In the genomic region with DNA sequence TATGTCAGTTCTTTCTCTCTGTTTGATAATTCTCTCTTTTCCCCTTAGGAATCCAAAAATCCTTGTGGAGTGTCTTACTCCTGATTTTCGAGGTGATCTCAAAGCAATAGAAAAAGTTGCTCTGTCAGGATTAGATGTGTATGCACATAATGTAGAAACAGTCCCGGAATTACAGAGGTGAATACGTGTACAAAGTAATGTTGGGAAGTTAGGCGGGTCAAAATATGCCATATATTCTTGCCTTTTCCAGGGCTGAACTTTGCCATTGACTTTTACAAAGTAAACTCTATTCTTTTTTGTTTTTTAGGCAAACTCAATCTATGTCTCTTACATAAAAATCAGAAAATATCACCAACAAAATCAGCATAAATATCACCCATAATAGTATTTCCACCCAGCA, we compare ENCODE assay signal across 17 cellular contexts. TPM values are rescaled to one million over a fixed set of nuclear protein-coding genes. Genes with fewer than 3 reads are reported as not detected.
DNase-seq lines count a peak whose midpoint lies in the region; ATAC-seq, FAIRE-seq and TF ChIP-seq lines count a peak whose summit lies in the region.
"Had no signal": no experiment of that assay in that cellular context is flagged by ENCODE, and none has a peak within 500 bp of the region (broad histone marks: within the 10 kb centered on the region; RNA-seq: fewer than 3 reads in every experiment).

No MANE protein-coding gene starts in this region.

- H3K27ac ChIP-seq in A549: peak overlapping the region; percentile 89 to 93
- H3K27ac ChIP-seq: GM23248 had no signal

- no peak for FAIRE-seq in A549 (lab: Jason Lieb, UNC)
- FAIRE-seq: GM12892, H54 had no signal

- H3K9me3 ChIP-seq in A549 (no peaks in the 10 kb centered on the region), adipocyte (ENCODE audit: control insufficient read depth, low read length) (no peaks in the 10 kb centered on the region)

- peak overlapping the region; percentile 36 for H3K27ac Mint-ChIP-seq in mesothelial cell of epicardium
- H3K27ac Mint-ChIP-seq: B cell had no signal

- H3K9ac ChIP-seq in adipocyte (ENCODE audit: low read length): peak overlapping the region; percentile 63
- H3K9ac ChIP-seq: GM23248 had no signal

- POLR2A ChIA-PET in A549 (lab: Yijun Ruan, JAX): interaction anchor here (1.0 to 2.7 kb wide), 3 partner anchors 8 to 60 kb away, joined by 6 to 17 read pairs (median 7); partner anchors contain the start of genes LIAS, RPL9 and UGDH

- TF ChIP-seq RAD21 in A549 (conservative IDR thresholded peaks at IDR 0.05 in 1 of 2, IDR thresholded peaks at IDR 0.05 in 1 of 2): no peak

- H3K27me3 Mint-ChIP-seq in mesothelial cell of epicardium (ENCODE audit: low read depth): no peaks in the 10 kb centered on the region
- H3K27me3 Mint-ChIP-seq: B cell; CD4-positive, alpha-beta memory T cell had no signal

- CTCF ChIA-PET in A549 (lab: Yijun Ruan, JAX): interaction anchor here (2.3 kb wide), 1 partner anchor 57 kb away, joined by 13 read pairs; no protein-coding TSS in a partner anchor

- DNase-seq in A549 (ENCODE audit: low read depth in 1 of 2, low spot score in 1 of 2) (peak in 1 of 2 experiments; percentile 42), adipocyte (ENCODE audit: low read depth) (no peak), left lobe of liver (ENCODE audit: low spot score) (no peak), mesothelial cell of epicardium (ENCODE audit: low spot score in 2 of 2, unreplicated experiment in 2 of 2) (no peak), Ammon's horn (ENCODE audit: low spot score) (no peak), NCI-H2171 treated with DMSO at 0.1 percent for 48 hours (lab: John Stamatoyannopoulos, UW) (no peak)
- DNase-seq: 8988T; C1 segment of cervical spinal cord; CD4-positive, alpha-beta memory T cell; DMS79 had no signal

- H3K4me3 ChIP-seq in A549: no peak overlapping the region
- no peak overlapping the region for H3K4me3 ChIP-seq in adipocyte (ENCODE audit: low read length)
- H3K4me3 ChIP-seq: GM23248 had no signal

- TF ChIP-seq EP300 in A549 (IDR thresholded peaks at IDR 0.05): no peak

- WGBS in A549 (ENCODE audit: missing lambda C conversion rate): 4% methylated on average over 4 of the region's 4 CpGs

- H3K36me3 ChIP-seq in adipocyte (ENCODE audit: control insufficient read depth, insufficient read depth, low read length, severe bottlenecking): peaks cover 22% of the 10 kb centered on the region

- TF ChIP-seq CTCF in A549 (IDR thresholded peaks at IDR 0.05) (no peak), mesothelial cell of epicardium (IDR thresholded peaks at IDR 0.05; ENCODE audit: unreplicated experiment) (no peak)

- no peak overlapping the region for H3K4me3 Mint-ChIP-seq in mesothelial cell of epicardium
- H3K4me3 Mint-ChIP-seq: B cell; CD4-positive, alpha-beta memory T cell had no signal

- ATAC-seq in A549 (no peak), left lobe of liver (peak; percentile 9), esophagus mucosa (no peak), GM19395 (IDR thresholded peaks at IDR 0.05; ENCODE audit: unreplicated experiment) (no peak)
- ATAC-seq: HCT116 had no signal

- H3K9me3 Mint-ChIP-seq in mesothelial cell of epicardium: no peaks in the 10 kb centered on the region
- H3K9me3 Mint-ChIP-seq: CD4-positive, alpha-beta memory T cell had no signal

- peak overlapping the region; percentile 83 for H3K4me2 ChIP-seq in A549

- H3K4me1 ChIP-seq in A549: peaks cover 58% of the 10 kb centered on the region
- peaks cover 33% of the 10 kb centered on the region for H3K4me1 ChIP-seq in adipocyte (ENCODE audit: control insufficient read depth, insufficient read depth, low read length)

- H3K4me1 Mint-ChIP-seq in mesothelial cell of epicardium: peaks cover 20% of the 10 kb centered on the region

- TF ChIP-seq POLR2A in A549 (IDR thresholded peaks at IDR 0.05; ENCODE audit: low read length): no peak

- H3K36me3 Mint-ChIP-seq in mesothelial cell of epicardium: peaks cover 13% of the 10 kb centered on the region

- H3K27me3 ChIP-seq in adipocyte (replicated peaks; ENCODE audit: control insufficient read depth, insufficient read depth, low read length): no peaks in the 10 kb centered on the region

TF ChIP-seq in A549, 52 proteins besides CTCF, POLR2A, EP300 and RAD21:
- TF ChIP-seq NR3C1 (IDR thresholded peaks at IDR 0.05) (no peak), MAFK (IDR thresholded peaks at IDR 0.05; ENCODE audit: partially characterized antibody) (peak; percentile 41), HOXB5 (CRISPR knock-in tag; IDR thresholded peaks at IDR 0.05) (no peak), GATA3 (IDR thresholded peaks at IDR 0.05; ENCODE audit: borderline replicate concordance) (no peak), KDM5A (IDR thresholded peaks at IDR 0.05) (no peak), CBX2 (IDR thresholded peaks at IDR 0.05; ENCODE audit: borderline replicate concordance, low read depth) (no peak)
- TF ChIP-seq, protein P1, sequence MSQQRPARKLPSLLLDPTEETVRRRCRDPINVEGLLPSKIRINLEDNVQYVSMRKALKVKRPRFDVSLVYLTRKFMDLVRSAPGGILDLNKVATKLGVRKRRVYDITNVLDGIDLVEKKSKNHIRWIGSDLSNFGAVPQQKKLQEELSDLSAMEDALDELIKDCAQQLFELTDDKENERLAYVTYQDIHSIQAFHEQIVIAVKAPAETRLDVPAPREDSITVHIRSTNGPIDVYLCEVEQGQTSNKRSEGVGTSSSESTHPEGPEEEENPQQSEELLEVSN (IDR thresholded peaks at IDR 0.05; ENCODE audit: borderline replicate concordance, low read depth): no peak
TF ChIP-seq in A549: peak in this region for 1.

RNA-seq across cellular contexts. Expression of gene LIAS, which starts 8.6 kb away (rescaled TPM):
- polyA plus RNA-seq in A549 (2011; rRNA removed): 16.0 and 22.3 TPM in 2 replicates
- 7.5 and 8.6 TPM in 2 replicates for polyA plus RNA-seq in A549 (2012; cell fraction: cytosol; rRNA removed)
- 3.2 and 4.7 TPM in 2 replicates for polyA plus RNA-seq in A549 (2012; cell fraction: nucleus; rRNA removed)
- 11.3 to 14.5 TPM (median 12.9 TPM) in 3 replicates for polyA plus RNA-seq in A549 (2017; fragmentation: RNase III; extraction: RNeasy Plus Mini Kit Qiagen cat#74134 plus additional on column Dnase treatment)
- 4.0 and 4.7 TPM in 2 replicates for polyA minus RNA-seq in A549 (2011; rRNA and poly(A)+ RNA removed)
- total RNA-seq in left lobe of liver: 13.7 TPM
- total RNA-seq in mesothelial cell of epicardium: 15.8 to 19.1 TPM (median 16.3 TPM) in 3 replicates
- 13.7 TPM for total RNA-seq in esophagus mucosa

RNA-seq across cellular contexts. Expression of gene RPL9, which starts 8.7 kb away (rescaled TPM):
- polyA plus RNA-seq in A549 (2011; rRNA removed) (897 and 1,263 TPM in 2 replicates), A549 (2017; fragmentation: RNase III; extraction: RNeasy Plus Mini Kit Qiagen cat#74134 plus additional on column Dnase treatment) (785 to 851 TPM (median 786 TPM) in 3 replicates)
- 450 and 468 TPM in 2 replicates for polyA plus RNA-seq in A549 (2012; cell fraction: cytosol; rRNA removed)
- polyA plus RNA-seq in A549 (2012; cell fraction: nucleus; rRNA removed): 128 and 270 TPM in 2 replicates
- 64.6 and 84.5 TPM in 2 replicates for polyA minus RNA-seq in A549 (2011; rRNA and poly(A)+ RNA removed)
- total RNA-seq in left lobe of liver (364 TPM), mesothelial cell of epicardium (1,647 to 1,774 TPM (median 1,761 TPM) in 3 replicates), esophagus mucosa (1,488 TPM)

RNA-seq across cellular contexts. Expression of gene UGDH, which starts 59.8 kb away (rescaled TPM):
- polyA plus RNA-seq in A549 (2011; rRNA removed) (417 and 610 TPM in 2 replicates), A549 (2017; fragmentation: RNase III; extraction: RNeasy Plus Mini Kit Qiagen cat#74134 plus additional on column Dnase treatment) (597 to 691 TPM (median 679 TPM) in 3 replicates)
- 219 and 276 TPM in 2 replicates for polyA plus RNA-seq in A549 (2012; cell fraction: cytosol; rRNA removed)
- 133 and 438 TPM in 2 replicates for polyA plus RNA-seq in A549 (2012; cell fraction: nucleus; rRNA removed)
- polyA minus RNA-seq in A549 (2011; rRNA and poly(A)+ RNA removed): 250 and 294 TPM in 2 replicates
- total RNA-seq in left lobe of liver (225 TPM), mesothelial cell of epicardium (76.2 to 77.1 TPM (median 76.6 TPM) in 3 replicates), esophagus mucosa (42.7 TPM)
